Comparison of ENCODE assay signal across 25 cellular contexts in the genomic region with DNA sequence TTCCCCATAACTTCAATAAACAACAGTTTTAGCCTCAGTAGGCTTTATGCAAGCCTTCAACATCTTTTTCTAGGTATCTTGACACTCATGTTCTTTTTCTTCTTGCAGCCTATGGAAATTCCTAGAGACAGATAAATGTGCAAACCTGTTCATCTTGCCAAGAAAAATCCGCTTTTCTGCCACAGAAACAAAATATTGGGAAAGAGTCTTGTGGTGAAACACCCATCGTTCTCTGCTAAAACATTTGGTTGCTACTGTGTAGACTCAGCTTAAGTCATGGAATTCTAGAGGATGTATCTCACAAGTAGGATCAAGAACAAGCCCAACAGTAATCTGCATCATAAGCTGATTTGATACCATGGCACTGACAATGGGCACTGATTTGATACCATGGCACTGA.
"Had no signal": no experiment of that assay in that cellular context is flagged by ENCODE, and none has a peak within 500 bp of the region (broad histone marks: within the 10 kb centered on the region; RNA-seq: fewer than 3 reads in every experiment).

No MANE protein-coding gene starts in this region.

- H3K36me3 Mint-ChIP-seq: stimulated activated effector memory CD8-positive, alpha-beta T cell treated with anti-CD3 and anti-CD28 coated beads, Interleukin-12 subunit alpha, Interleukin-12 subunit beta, amount 100 ng/mL, for 72 hours; WTC11 had no signal

- H3K27ac Mint-ChIP-seq: activated CD4-positive, alpha-beta T cell treated with anti-CD3 and anti-CD28 coated beads for 36 hours; activated T-cell treated with anti-CD3 and anti-CD28 coated beads, Interleukin-2, amount 50 U/mL, for 24 hours; activated T-helper 17 cell treated with anti-CD3 and anti-CD28 coated beads, Interleukin-2, amount 50 U/mL, for 72 hours; memory B cell; stimulated activated effector memory CD8-positive, alpha-beta T cell treated with anti-CD3 and anti-CD28 coated beads, Interleukin-12 subunit alpha, Interleukin-12 subunit beta, amount 100 ng/mL, for 72 hours; WTC11 had no signal

- DNase-seq: activated CD4-positive, alpha-beta T cell treated with anti-CD3 and anti-CD28 coated beads for 36 hours; activated CD4-positive, alpha-beta T cell treated with anti-CD3 and anti-CD28 coated beads, Interleukin-2, amount 50 U/mL, for 4 hours; activated CD8-positive, alpha-beta memory T cell treated with anti-CD3 and anti-CD28 coated beads for 24 hours; activated CD8-positive, alpha-beta memory T cell treated with anti-CD3 and anti-CD28 coated beads, Interleukin-2, amount 50 U/mL, for 4 hours; activated T-cell treated with anti-CD3 and anti-CD28 coated beads, Interleukin-2, amount 50 U/mL, for 24 hours; adrenal gland; heart right ventricle; islet precursor cell; left cardiac atrium; mucosa of descending colon; occipital lobe; posterior cingulate gyrus; right lobe of liver; small intestine; stimulated activated CD4-positive, alpha-beta T cell treated with anti-CD3 and anti-CD28 coated beads, Interleukin-2, amount 100 ng/mL, for 24 hours; T-helper 1 cell; T-helper 9 cell; transverse colon; uterus had no signal

- H3K4me1 ChIP-seq: right lobe of liver, uterus had no signal

- H3K27me3 ChIP-seq: adrenal gland, heart right ventricle, right lobe of liver, transverse colon, uterus had no signal

- H3K9me3 ChIP-seq: adrenal gland, heart right ventricle, mucosa of descending colon, right lobe of liver, transverse colon, uterus had no signal

- H3K36me3 ChIP-seq: adrenal gland, heart right ventricle, right lobe of liver, transverse colon, uterus had no signal

- H3K4me1 Mint-ChIP-seq: activated T-helper 17 cell treated with anti-CD3 and anti-CD28 coated beads, Interleukin-2, amount 50 U/mL, for 72 hours; stimulated activated effector memory CD8-positive, alpha-beta T cell treated with anti-CD3 and anti-CD28 coated beads, Interleukin-12 subunit alpha, Interleukin-12 subunit beta, amount 100 ng/mL, for 72 hours had no signal

- H3K27ac ChIP-seq: adrenal gland, heart right ventricle, right lobe of liver, transverse colon, uterus had no signal

- H3K4me3 ChIP-seq: adrenal gland, heart right ventricle, mucosa of descending colon, right lobe of liver, transverse colon, uterus had no signal

- H3K4me3 Mint-ChIP-seq: activated CD4-positive, alpha-beta T cell treated with anti-CD3 and anti-CD28 coated beads for 36 hours; activated naive CD8-positive, alpha-beta T cell; activated T-cell treated with anti-CD3 and anti-CD28 coated beads, Interleukin-2, amount 50 U/mL, for 24 hours; activated T-helper 17 cell treated with anti-CD3 and anti-CD28 coated beads, Interleukin-2, amount 50 U/mL, for 72 hours; neural crest cell; stimulated activated effector memory CD8-positive, alpha-beta T cell treated with anti-CD3 and anti-CD28 coated beads, Interleukin-12 subunit alpha, Interleukin-12 subunit beta, amount 100 ng/mL, for 72 hours; WTC11 had no signal

- H3K9me3 Mint-ChIP-seq: activated T-cell treated with anti-CD3 and anti-CD28 coated beads, Interleukin-2, amount 50 U/mL, for 24 hours; activated T-helper 17 cell treated with anti-CD3 and anti-CD28 coated beads, Interleukin-2, amount 50 U/mL, for 72 hours; memory B cell; neural crest cell; stimulated activated effector memory CD8-positive, alpha-beta T cell treated with anti-CD3 and anti-CD28 coated beads, Interleukin-12 subunit alpha, Interleukin-12 subunit beta, amount 100 ng/mL, for 72 hours; WTC11 had no signal

- ATAC-seq: activated CD4-positive, alpha-beta T cell treated with anti-CD3 and anti-CD28 coated beads for 36 hours; activated T-helper 17 cell treated with anti-CD3 and anti-CD28 coated beads, Interleukin-2, amount 50 U/mL, for 72 hours; heart right ventricle; left cardiac atrium; mucosa of descending colon; right lobe of liver; stimulated activated effector memory CD8-positive, alpha-beta T cell treated with anti-CD3 and anti-CD28 coated beads, Interleukin-12 subunit alpha, Interleukin-12 subunit beta, amount 100 ng/mL, for 72 hours; WTC11 had no signal

- H3K27me3 Mint-ChIP-seq: activated CD4-positive, alpha-beta T cell treated with anti-CD3 and anti-CD28 coated beads for 36 hours; activated naive CD8-positive, alpha-beta T cell; activated T-cell treated with anti-CD3 and anti-CD28 coated beads, Interleukin-2, amount 50 U/mL, for 24 hours; activated T-helper 17 cell treated with anti-CD3 and anti-CD28 coated beads, Interleukin-2, amount 50 U/mL, for 72 hours; memory B cell had no signal
